Comparison of ENCODE assay signal across 9 cellular contexts in genomic region chr6:32666420-32667300, GRCh38. TPM values are rescaled to one million over a fixed set of nuclear protein-coding genes. Genes with fewer than 3 reads are reported as not detected.
A peak's percentile ranks its signal among the peaks of the same experiment; 100 is the strongest.
DNase-seq lines count a peak whose midpoint lies in the region; ATAC-seq, FAIRE-seq and TF ChIP-seq lines count a peak whose summit lies in the region.
"Had no signal": no experiment of that assay in that cellular context is flagged by ENCODE, and none has a peak within 500 bp of the region (broad histone marks: within the 10 kb centered on the region; RNA-seq: fewer than 3 reads in every experiment).

Gene HLA-DQB1 (minus strand): TSS chr6:32666657. CDS start chr6:32666607, 50 bp downstream.

- peak; percentile 6 for DNase-seq in NCI-H1436 (lab: John Stamatoyannopoulos, UW)
- no peak for DNase-seq in NCI-H1436 treated with DMSO at 0.1 percent for 48 hours (lab: John Stamatoyannopoulos, UW)
- DNase-seq in HAP-1 (ENCODE audit: low spot score in 2 of 2), result peak; percentile 3 to 23
- DNase-seq in NCI-H187 treated with DMSO at 0.1 percent for 48 hours (lab: John Stamatoyannopoulos, UW), result peak; percentile 27
- DNase-seq in activated T-cell treated with anti-CD3 and anti-CD28 coated beads, Interleukin-2, amount 50 U/mL, for 1 hour, result peak; percentile 51
- DNase-seq in D721Med (ENCODE audit: insufficient read length, low spot score), result no peak

- no peak for TF ChIP-seq EP300 in gastroesophageal sphincter (IDR thresholded peaks at IDR 0.05)

- WGBS in gastroesophageal sphincter (ENCODE audit: low coverage in 1 of 2), 2 donors, result 1 to 5% methylated on average over 5 to 15 of the region's 16 CpGs

- H3K79me2 ChIP-seq in parathyroid adenoma, result no peaks in the 10 kb centered on the region

- no peaks in the 10 kb centered on the region for H3K36me3 ChIP-seq in HAP-1 (replicated peaks)
- no peaks in the 10 kb centered on the region for H3K36me3 ChIP-seq in gastroesophageal sphincter
- no peaks in the 10 kb centered on the region for H3K36me3 ChIP-seq in parathyroid adenoma (ENCODE audit: control insufficient read depth, insufficient read depth, low read length)

- H3K9ac ChIP-seq in parathyroid adenoma, result no peak within 1 kb of the TSS

- TF ChIP-seq CTCF in gastroesophageal sphincter (IDR thresholded peaks at IDR 0.05), result no peak
- no peak for TF ChIP-seq CTCF in parathyroid adenoma (IDR thresholded peaks at IDR 0.05)
- no peak for TF ChIP-seq CTCF in D721Med (IDR thresholded peaks at IDR 0.05; ENCODE audit: insufficient read depth, missing control alignments)

- no peaks in the 10 kb centered on the region for H3K9me3 ChIP-seq in HAP-1
- H3K9me3 ChIP-seq in gastroesophageal sphincter, result peaks cover 0 to 2% (median 0%) of the 10 kb centered on the region in 3 donors
- H3K9me3 ChIP-seq in parathyroid adenoma (ENCODE audit: control insufficient read depth, low read length), result no peaks in the 10 kb centered on the region

- TF ChIP-seq POLR2A in gastroesophageal sphincter (IDR thresholded peaks at IDR 0.05), result no peak

- H2AFZ ChIP-seq in parathyroid adenoma, result no peak within 1 kb of the TSS

- no peak for FAIRE-seq in D721Med (lab: Jason Lieb, UNC)

- no peaks in the 10 kb centered on the region for H3K4me1 ChIP-seq in HAP-1
- H3K4me1 ChIP-seq in gastroesophageal sphincter, result no peaks in the 10 kb centered on the region
- H3K4me1 ChIP-seq in parathyroid adenoma, result no peaks in the 10 kb centered on the region

- peak within 1 kb of the TSS; percentile 35 for H3K4me2 ChIP-seq in parathyroid adenoma (ENCODE audit: low read length)

- H3K27me3 ChIP-seq in HAP-1 (ENCODE audit: low read depth) (peaks cover 21% of the 10 kb centered on the region), gastroesophageal sphincter (peaks cover 7% of the 10 kb centered on the region), parathyroid adenoma (ENCODE audit: control insufficient read depth, insufficient read depth, low read length) (no peaks in the 10 kb centered on the region)

- no peak within 1 kb of the TSS for H3K4me3 ChIP-seq in HAP-1
- H3K4me3 ChIP-seq in gastroesophageal sphincter, result peak within 1 kb of the TSS in 1 of 2 donors; percentile 12
- peak within 1 kb of the TSS; percentile 16 for H3K4me3 ChIP-seq in parathyroid adenoma (ENCODE audit: low read depth, low read length)

- ATAC-seq in gastroesophageal sphincter, result peak; percentile 63

- H3K27ac ChIP-seq in gastroesophageal sphincter, result no peak within 1 kb of the TSS
- peak within 1 kb of the TSS; percentile 68 for H3K27ac ChIP-seq in parathyroid adenoma
- H3K27ac ChIP-seq: epithelial cell of prostate had no signal

- in situ Hi-C loops in HAP-1 (cut with MboI; ENCODE audit: low sequenced_read_pairs), result no loop called here

RNA-seq across cellular contexts. Expression of gene HLA-DQB1, which starts in this region (rescaled TPM):
- total RNA-seq in gastroesophageal sphincter, result 1 to 10 TPM in 3 of 4 donors, under 1 TPM in 1; 0.16 to 5.8 (median 1.4) TPM

Comparison
In these comparisons a context has a peak if more than half of its experiments do, and no peak if none do; other contexts are left out.
1. DNase-seq: peak in NCI-H1436 (single experiment), HAP-1 (2 of 2), NCI-H187 treated with DMSO at 0.1 percent for 48 hours (single experiment) and activated T-cell treated with anti-CD3 and anti-CD28 coated beads, Interleukin-2, amount 50 U/mL, for 1 hour (single experiment); none in NCI-H1436 treated with DMSO at 0.1 percent for 48 hours (single experiment) and D721Med (single experiment).